31 cellular contexts compared by ENCODE assay signal in the genomic region with DNA sequence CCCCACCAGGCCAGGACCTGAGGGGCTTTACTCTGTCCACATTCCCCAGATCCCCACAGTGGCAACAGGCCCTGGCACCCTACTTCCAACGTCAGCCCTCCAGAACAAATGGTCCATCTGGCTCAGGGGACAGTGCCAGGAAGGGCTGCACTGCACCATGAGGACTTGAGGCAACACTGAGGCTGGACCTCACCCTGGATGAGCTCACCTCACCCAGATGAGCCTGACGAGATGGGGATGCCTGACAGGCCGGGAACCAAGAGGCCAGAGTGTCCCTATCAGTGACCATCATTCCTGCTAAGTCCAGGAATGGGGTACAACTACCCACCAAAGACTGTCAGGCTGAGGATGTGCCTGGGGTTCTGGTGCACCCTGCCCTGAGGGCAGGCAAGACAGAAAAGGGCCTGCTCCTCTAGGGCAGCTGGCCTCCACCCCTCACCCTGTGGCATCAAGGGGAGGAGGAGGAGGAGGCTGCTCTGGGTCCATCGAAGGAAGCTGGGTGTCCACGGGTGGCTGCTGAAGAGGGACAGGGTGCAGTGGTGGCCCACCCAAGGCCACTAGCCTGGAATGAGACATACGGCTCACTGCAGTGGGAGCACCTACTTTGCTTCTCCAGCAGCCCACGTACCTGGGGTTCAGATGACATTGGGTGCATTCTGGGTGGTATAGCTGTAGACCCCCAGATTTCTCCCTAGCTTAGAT. TPM values are rescaled to one million over a fixed set of nuclear protein-coding genes. Genes with fewer than 3 reads are reported as not detected.
"Had no signal": no experiment of that assay in that cellular context is flagged by ENCODE, and none has a peak within 500 bp of the region (broad histone marks: within the 10 kb centered on the region; RNA-seq: fewer than 3 reads in every experiment).

No MANE protein-coding gene starts in this region.

- H3K27ac Mint-ChIP-seq: naive B cell; nephron; stimulated activated naive CD8-positive, alpha-beta T cell treated with anti-CD3 and anti-CD28 coated beads, Interleukin-15, amount 100 ng/mL, for 72 hours; type B pancreatic cell had no signal

- H3K4me1 ChIP-seq: lower lobe of right lung, prostate gland, right atrium auricular region, tibial artery had no signal

- H3K9me3 ChIP-seq: esophagus squamous epithelium, heart right ventricle, lower lobe of right lung, mucosa of descending colon, prostate gland, right atrium auricular region, testis, tibial artery had no signal

- H2AFZ ChIP-seq: neural progenitor cell had no signal

- H3K9ac ChIP-seq: neural progenitor cell had no signal

- H3K27ac ChIP-seq: coronary artery, esophagus squamous epithelium, heart right ventricle, lower lobe of right lung, neural progenitor cell, prostate gland, right atrium auricular region, testis, tibial artery had no signal

- DNase-seq: dermis blood vessel endothelial cell; effector memory CD8-positive, alpha-beta T cell; erythroblast; esophagus squamous epithelium; foreskin melanocyte; glutamatergic neuron; heart right ventricle; hippocampal formation; left ventricle myocardium superior; lower lobe of right lung; naive B cell; nucleus accumbens; stimulated activated CD4-positive, alpha-beta T cell treated with anti-CD3 and anti-CD28 coated beads, Interleukin-12 subunit alpha, Interleukin-12 subunit beta, amount 100 ng/mL, for 4 hours; stimulated activated CD4-positive, alpha-beta T cell treated with anti-CD3 and anti-CD28 coated beads, Interleukin-1b, Interleukin-23, amount 100 ng/mL, for 48 hours; stimulated activated CD4-positive, alpha-beta T cell treated with anti-CD3 and anti-CD28 coated beads, Interleukin-4, amount 100 ng/mL, for 1 hour; stimulated activated CD8-positive, alpha-beta memory T cell treated with anti-CD3 and anti-CD28 coated beads, Interleukin-4, amount 100 ng/mL, for 48 hours; stimulated activated naive CD4-positive, alpha-beta T cell; stimulated activated naive CD8-positive, alpha-beta T cell treated with anti-CD3 and anti-CD28 coated beads, Interleukin-15, amount 100 ng/mL, for 72 hours; testis; tibial artery had no signal

- H3K36me3 Mint-ChIP-seq: type B pancreatic cell had no signal

- ATAC-seq: effector memory CD8-positive, alpha-beta T cell; left ventricle myocardium superior; mucosa of descending colon; stimulated activated naive CD8-positive, alpha-beta T cell treated with anti-CD3 and anti-CD28 coated beads, Interleukin-15, amount 100 ng/mL, for 72 hours had no signal

- H3K4me3 Mint-ChIP-seq: effector memory CD8-positive, alpha-beta T cell; nephron; neural progenitor cell; stimulated activated naive CD8-positive, alpha-beta T cell treated with anti-CD3 and anti-CD28 coated beads, Interleukin-15, amount 100 ng/mL, for 72 hours; type B pancreatic cell had no signal

- H3K4me3 ChIP-seq: coronary artery, esophagus squamous epithelium, heart right ventricle, lower lobe of right lung, mucosa of descending colon, neural progenitor cell, prostate gland, right atrium auricular region, smooth muscle cell, testis, tibial artery had no signal

- FAIRE-seq: endometrium, islet of Langerhans had no signal

- H3K36me3 ChIP-seq: esophagus squamous epithelium, lower lobe of right lung, neural progenitor cell, prostate gland, right atrium auricular region had no signal

- H3K9me3 Mint-ChIP-seq: effector memory CD8-positive, alpha-beta T cell; naive B cell; nephron; neural progenitor cell; stimulated activated naive CD8-positive, alpha-beta T cell treated with anti-CD3 and anti-CD28 coated beads, Interleukin-15, amount 100 ng/mL, for 72 hours; type B pancreatic cell had no signal

- H3K4me2 ChIP-seq: neural progenitor cell, smooth muscle cell had no signal

- H3K27me3 Mint-ChIP-seq: effector memory CD8-positive, alpha-beta T cell; stimulated activated naive CD8-positive, alpha-beta T cell treated with anti-CD3 and anti-CD28 coated beads, Interleukin-15, amount 100 ng/mL, for 72 hours; type B pancreatic cell had no signal

- H3K27me3 ChIP-seq: esophagus squamous epithelium, neural progenitor cell, right atrium auricular region, testis, tibial artery had no signal

RNA-seq across cellular contexts. Expression of gene RSPH14, which starts 14.6 kb away (rescaled TPM):
- total RNA-seq: esophagus squamous epithelium, left ventricle myocardium superior, osteocyte, right atrium auricular region, smooth muscle cell had no signal
